Comparison of ENCODE assay signal across 9 cellular contexts in genomic region chr3:127628788-127629456, GRCh38. TPM values are rescaled to one million over a fixed set of nuclear protein-coding genes. Genes with fewer than 3 reads are reported as not detected.
DNase-seq lines count a peak whose midpoint lies in the region; ATAC-seq lines count a peak whose summit lies in the region.
"Had no signal": no experiment of that assay in that cellular context is flagged by ENCODE, and none has a peak within 500 bp of the region (broad histone marks: within the 10 kb centered on the region; RNA-seq: fewer than 3 reads in every experiment).

A gene with protein sequence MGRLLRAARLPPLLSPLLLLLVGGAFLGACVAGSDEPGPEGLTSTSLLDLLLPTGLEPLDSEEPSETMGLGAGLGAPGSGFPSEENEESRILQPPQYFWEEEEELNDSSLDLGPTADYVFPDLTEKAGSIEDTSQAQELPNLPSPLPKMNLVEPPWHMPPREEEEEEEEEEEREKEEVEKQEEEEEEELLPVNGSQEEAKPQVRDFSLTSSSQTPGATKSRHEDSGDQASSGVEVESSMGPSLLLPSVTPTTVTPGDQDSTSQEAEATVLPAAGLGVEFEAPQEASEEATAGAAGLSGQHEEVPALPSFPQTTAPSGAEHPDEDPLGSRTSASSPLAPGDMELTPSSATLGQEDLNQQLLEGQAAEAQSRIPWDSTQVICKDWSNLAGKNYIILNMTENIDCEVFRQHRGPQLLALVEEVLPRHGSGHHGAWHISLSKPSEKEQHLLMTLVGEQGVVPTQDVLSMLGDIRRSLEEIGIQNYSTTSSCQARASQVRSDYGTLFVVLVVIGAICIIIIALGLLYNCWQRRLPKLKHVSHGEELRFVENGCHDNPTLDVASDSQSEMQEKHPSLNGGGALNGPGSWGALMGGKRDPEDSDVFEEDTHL (plus strand): TSS chr3:127629185. CDS start chr3:127629220, 35 bp downstream.

- H4K20me1 ChIP-seq in BLaER1 treated with 17β-estradiol and CSF1 and Interleukin-3, amounts not matched to agents 10 nM and 100 nM, result peaks cover 0 to 10% (median 0%) of the 10 kb centered on the region in 11 experiments; a peak in 1 of 22 replicates

- 7% methylated on average over 104 of the region's 104 CpGs for WGBS in thymus

- H3K27ac ChIP-seq in BLaER1 treated with 17β-estradiol and CSF1 and Interleukin-3, amounts not matched to agents 10 nM and 100 nM, result peak within 1 kb of the TSS in 5 of 11 experiments; percentile 17 to 45 (median 30); a peak in 5 of 22 replicates
- H3K27ac ChIP-seq in thymus (ENCODE audit: low read depth), result no peak within 1 kb of the TSS
- H3K27ac ChIP-seq: KMS-11 had no signal

- peak within 1 kb of the TSS; percentile 86 to 94 (median 92) for H3K4me3 Mint-ChIP-seq in naive B cell

- peak within 1 kb of the TSS; percentile 14 to 89 (median 66) for H3K27ac Mint-ChIP-seq in naive B cell

- peak within 1 kb of the TSS in 9 of 11 experiments; percentile 37 to 77 (median 63); a peak in 17 of 22 replicates for H3K9ac ChIP-seq in BLaER1 treated with 17β-estradiol and CSF1 and Interleukin-3, amounts not matched to agents 10 nM and 100 nM
- H3K9ac ChIP-seq: KMS-11 had no signal

- ATAC-seq in naive B cell (ENCODE audit: low read depth in 2 of 2) (peak; percentile 46 to 52), HG03280 (IDR thresholded peaks at IDR 0.05; ENCODE audit: unreplicated experiment) (no peak)

- H3K36me3 Mint-ChIP-seq in naive B cell, result peaks cover 0 to 7% of the 10 kb centered on the region in 2 donors

- peaks cover 20 to 36% (median 33%) of the 10 kb centered on the region in 3 donors for H3K27me3 Mint-ChIP-seq in naive B cell

- peak within 1 kb of the TSS; percentile 49 to 69 (median 62) for H3K4me3 ChIP-seq in BLaER1 treated with 17β-estradiol and CSF1 and Interleukin-3, amounts not matched to agents 10 nM and 100 nM
- peak within 1 kb of the TSS; percentile 60 for H3K4me3 ChIP-seq in thymus (ENCODE audit: low read length)

- no peaks in the 10 kb centered on the region for H3K9me3 ChIP-seq in BLaER1 treated with 17β-estradiol and CSF1 and Interleukin-3, amounts not matched to agents 10 nM and 100 nM (replicated peaks in 1 of 11)
- H3K9me3 ChIP-seq in thymus (ENCODE audit: control insufficient read depth), result no peaks in the 10 kb centered on the region

- H3K36me3 ChIP-seq in BLaER1 treated with 17β-estradiol and CSF1 and Interleukin-3, amounts not matched to agents 10 nM and 100 nM, result no peaks in the 10 kb centered on the region
- H3K36me3 ChIP-seq in thymus (ENCODE audit: control insufficient read depth, insufficient read depth), result no peaks in the 10 kb centered on the region

- H3K4me1 Mint-ChIP-seq in naive B cell, result peaks cover 19 to 26% (median 23%) of the 10 kb centered on the region in 3 donors

- peaks cover 26 to 43% (median 36%) of the 10 kb centered on the region in 11 experiments for H3K27me3 ChIP-seq in BLaER1 treated with 17β-estradiol and CSF1 and Interleukin-3, amounts not matched to agents 10 nM and 100 nM
- H3K27me3 ChIP-seq in thymus (ENCODE audit: control insufficient read depth, insufficient read depth), result peaks cover 17% of the 10 kb centered on the region

- peak within 1 kb of the TSS; percentile 78 to 94 (median 85) for H3K4me2 ChIP-seq in BLaER1 treated with 17β-estradiol and CSF1 and Interleukin-3, amounts not matched to agents 10 nM and 100 nM
- H3K4me2 ChIP-seq: KMS-11 had no signal

- peaks cover 0 to 32% (median 20%) of the 10 kb centered on the region in 10 experiments; a peak in 18 of 20 replicates for H3K4me1 ChIP-seq in BLaER1 treated with 17β-estradiol and CSF1 and Interleukin-3, amounts not matched to agents 10 nM and 100 nM
- H3K4me1 ChIP-seq in thymus (ENCODE audit: control insufficient read depth, insufficient read depth, low read length), result no peaks in the 10 kb centered on the region

- H3K9me3 Mint-ChIP-seq in naive B cell, result no peaks in the 10 kb centered on the region

- peak; percentile 45 for DNase-seq in GM19240 (ENCODE audit: insufficient read length, low spot score)
- DNase-seq in NCI-H345 (lab: John Stamatoyannopoulos, UW), result peak; percentile 63
- DNase-seq in activated T-helper 1 cell treated with Interleukin-2 at 50 U/mL for 16 hours (ENCODE audit: low read depth), result peak; percentile 15
- DNase-seq in fibroblast of peridontal ligament (ENCODE audit: extremely low read depth), result peak; percentile 27
- peak; percentile 37 for DNase-seq in naive B cell

RNA-seq across cellular contexts. Expression of the gene that starts here (rescaled TPM):
- polyA plus RNA-seq in naive B cell (ENCODE audit: low read depth in 6 of 6) (1 to 10 TPM; 1.8 to 5.8 (median 2.8) TPM), thymus (2.2 TPM)
